ENCODE assay signal across 9 cellular contexts in the genomic region with DNA sequence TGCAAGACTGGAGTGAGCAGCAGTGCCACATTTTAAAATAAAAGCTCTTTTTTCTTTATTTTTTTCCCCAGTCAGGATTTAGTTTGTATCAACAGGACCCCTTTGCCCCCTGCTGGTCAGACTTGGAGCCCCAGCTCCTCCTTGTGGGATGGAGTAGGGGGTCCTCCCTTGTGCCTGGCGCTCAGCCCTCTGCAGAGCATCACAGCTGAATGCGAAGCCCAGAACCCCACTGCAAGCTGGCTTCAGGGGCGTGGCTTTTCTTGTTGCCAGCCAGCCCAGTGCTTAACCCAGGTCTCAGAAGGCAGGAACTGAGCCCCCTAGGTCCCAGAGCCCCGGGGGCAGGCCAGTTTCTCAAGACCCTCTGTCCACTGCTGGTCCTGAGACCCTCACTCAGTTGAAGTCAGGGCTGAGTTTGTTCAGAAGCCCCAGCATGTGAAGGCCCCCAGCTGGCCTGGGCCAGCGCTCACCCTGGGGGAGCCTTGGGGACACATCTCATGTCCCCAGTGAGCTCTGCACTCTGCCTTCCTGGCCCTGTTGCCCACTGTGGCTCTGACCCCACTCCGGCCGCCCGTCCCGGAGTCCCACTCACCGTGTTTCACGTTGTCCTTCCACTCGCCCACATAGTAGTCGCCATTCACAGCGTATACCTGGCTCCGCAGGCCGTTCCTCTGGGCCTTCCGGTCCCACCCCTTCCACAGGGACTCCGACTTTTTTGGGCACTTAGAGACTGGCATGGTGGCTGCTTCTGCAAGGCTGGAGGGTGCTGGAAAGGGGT. TPM values are rescaled to one million over a fixed set of nuclear protein-coding genes. Genes with fewer than 3 reads are reported as not detected.
DNase-seq lines count a peak whose midpoint lies in the region; ATAC-seq, FAIRE-seq and TF ChIP-seq lines count a peak whose summit lies in the region.
"Had no signal": no experiment of that assay in that cellular context is flagged by ENCODE, and none has a peak within 500 bp of the region (broad histone marks: within the 10 kb centered on the region; RNA-seq: fewer than 3 reads in every experiment).

No MANE protein-coding gene starts in this region.

- H3K4me3 ChIP-seq in AG10803 (ENCODE audit: low read length) (no peak overlapping the region), bronchial epithelial cell (ENCODE audit: low read depth, low read length) (no peak overlapping the region)

- H2BK12ac ChIP-seq in H9 (ENCODE audit: insufficient read length, low read depth, low read length) = no peak overlapping the region

- no peaks in the 10 kb centered on the region for H3K4me1 ChIP-seq in H9 (ENCODE audit: insufficient read depth, low read length)

- no peak overlapping the region for H4K5ac ChIP-seq in H9 (ENCODE audit: insufficient read length, low read depth, low read length)

- H3K23me2 ChIP-seq in H9 (ENCODE audit: insufficient read length, low read depth, low read length, poor library complexity, severe bottlenecking) = peaks cover 7% of the 10 kb centered on the region

- no peaks in the 10 kb centered on the region for H3K79me1 ChIP-seq in H9 (ENCODE audit: insufficient read depth, low read depth, low read length, poor library complexity, severe bottlenecking)

- H3K27me3 Mint-ChIP-seq in H9 (ENCODE audit: low read depth) = no peaks in the 10 kb centered on the region
- no peaks in the 10 kb centered on the region for H3K27me3 Mint-ChIP-seq in naive B cell

- no peaks in the 10 kb centered on the region for H4K20me1 ChIP-seq in H9 (ENCODE audit: control insufficient read depth, insufficient read depth, insufficient read length)

- TF ChIP-seq CTCF in AG10803 (conservative IDR thresholded peaks at IDR 0.05; ENCODE audit: low read length) (peak; percentile 59), H9 (conservative IDR thresholded peaks at IDR 0.05) (peak; percentile 68), bronchial epithelial cell (IDR thresholded peaks at IDR 0.05; ENCODE audit: insufficient read depth, low read length, severe bottlenecking) (peak; percentile 39)

- H3T11ph ChIP-seq in H9 (ENCODE audit: low read length) = no peak overlapping the region

- no peak overlapping the region for H3K4ac ChIP-seq in H9 (ENCODE audit: low read depth, low read length)

- H2AFZ ChIP-seq in H9 (ENCODE audit: low read length) = no peak overlapping the region

- no peak overlapping the region for H3K18ac ChIP-seq in H9 (ENCODE audit: insufficient read length, low read depth, low read length)

- H3K4me2 ChIP-seq in H9 (ENCODE audit: insufficient read depth, insufficient read length, low read length) = no peak overlapping the region

- no peak overlapping the region for H3K27ac ChIP-seq in H9 (ENCODE audit: insufficient read length, low read depth, low read length)

- H3K4me3 Mint-ChIP-seq in H9 (no peak overlapping the region), naive B cell (peak overlapping the region in 2 of 8 donors; percentile 64 to 72)

- no peak overlapping the region for H2BK20ac ChIP-seq in H9 (ENCODE audit: low read depth, low read length, poor library complexity, severe bottlenecking)

- no peak overlapping the region for H2BK15ac ChIP-seq in H9 (ENCODE audit: low read depth, low read length)

- no peak overlapping the region for H2BK5ac ChIP-seq in H9 (ENCODE audit: insufficient read length, low read length)

- H3K14ac ChIP-seq in H9 (ENCODE audit: insufficient read depth, low read length) = no peak overlapping the region

- no peak overlapping the region for H3K56ac ChIP-seq in H9 (ENCODE audit: insufficient read length, low read depth, low read length)

- no peak overlapping the region for H3K9ac ChIP-seq in H9 (ENCODE audit: extremely low read depth, insufficient read length, low read length)

- WGBS in H9 (ENCODE audit: extremely low coverage, insufficient read length, low lambda C conversion rate) = no CpG with 5 or more reads among the region's 18 CpGs

- no peaks in the 10 kb centered on the region for H3K79me2 ChIP-seq in H9 (ENCODE audit: insufficient read depth, low read length)

- H3K36me3 Mint-ChIP-seq in H9 (ENCODE audit: insufficient read depth in 1 of 3, low read depth in 3 of 3) = peaks cover 2 to 20% (median 10%) of the 10 kb centered on the region in 3 experiments; a peak in 5 of 7 replicates
- no peaks in the 10 kb centered on the region for H3K36me3 Mint-ChIP-seq in naive B cell

- no peak for ATAC-seq in naive B cell (ENCODE audit: low read depth in 2 of 2)
- ATAC-seq in GM21723 (IDR thresholded peaks at IDR 0.05; ENCODE audit: unreplicated experiment) = no peak
- ATAC-seq in GM19467 (IDR thresholded peaks at IDR 0.05; ENCODE audit: unreplicated experiment) = no peak

- no peak overlapping the region for H2AK5ac ChIP-seq in H9 (ENCODE audit: insufficient read length, low read length)

- no peak overlapping the region for H4K91ac ChIP-seq in H9 (ENCODE audit: insufficient read length, low read depth, low read length)

- H2BK120ac ChIP-seq in H9 (ENCODE audit: low read depth, low read length, poor library complexity, severe bottlenecking) = no peak overlapping the region

- no peak for FAIRE-seq in bronchial epithelial cell (lab: Jason Lieb, UNC)
- no peak for FAIRE-seq in HTR-8/SVneo (lab: Jason Lieb, UNC)
- FAIRE-seq: islet of Langerhans had no signal

- H3K9me3 ChIP-seq in H9 (ENCODE audit: control insufficient read depth, low read depth, low read length) = no peaks in the 10 kb centered on the region

- peaks cover 25 to 37% of the 10 kb centered on the region in 2 experiments for H3K4me1 Mint-ChIP-seq in H9
- H3K4me1 Mint-ChIP-seq in naive B cell = peaks cover 26 to 57% (median 48%) of the 10 kb centered on the region in 3 donors

- H3K27me3 ChIP-seq in H9 (ENCODE audit: insufficient read depth, low read length) = no peaks in the 10 kb centered on the region
- H3K27me3 ChIP-seq in bronchial epithelial cell (ENCODE audit: control insufficient read depth, insufficient read depth, low read length) = no peaks in the 10 kb centered on the region

- H3K36me3 ChIP-seq in bronchial epithelial cell (ENCODE audit: control insufficient read depth, insufficient read depth, low read length) = no peaks in the 10 kb centered on the region

- H3K9me3 Mint-ChIP-seq in H9 = no peaks in the 10 kb centered on the region
- peaks cover 0 to 3% (median 0%) of the 10 kb centered on the region in 7 donors for H3K9me3 Mint-ChIP-seq in naive B cell

- peak; percentile 23 for DNase-seq in AG10803 (ENCODE audit: low read depth)
- DNase-seq in H9 = peak; percentile 82
- DNase-seq in UCSD-AML1 (lab: John Stamatoyannopoulos, UW; ENCODE audit: unreplicated experiment) = peak; percentile 57
- DNase-seq in bronchial epithelial cell (ENCODE audit: low read depth) = no peak
- peak; percentile 53 for DNase-seq in naive B cell
- no peak for DNase-seq in HTR-8/SVneo (ENCODE audit: insufficient read length, low spot score)

- H3K27ac Mint-ChIP-seq in H9 (peak overlapping the region; percentile 15 to 68 (median 66); a peak in 4 of 7 replicates), naive B cell (peak overlapping the region in 2 of 6 donors; percentile 71 to 83)

- H3K23ac ChIP-seq in H9 (ENCODE audit: insufficient read length, low read depth, low read length) = no peak overlapping the region

- H4K8ac ChIP-seq in H9 (replicated peaks; ENCODE audit: insufficient read length, low read depth, low read length) = no peak overlapping the region

RNA-seq across cellular contexts. Expression of a gene that starts 0.5 kb away (rescaled TPM):
- total RNA-seq in H9 (2021) = 0.24 and 0.37 TPM in 2 replicates
- 0.79 and 1.7 TPM in 2 replicates for total RNA-seq in bronchial epithelial cell
- under 1 TPM in 5 of 6 donors, not detected in 1; 0.17 to 0.72 (median 0.28) TPM for polyA plus RNA-seq in naive B cell (ENCODE audit: low read depth in 6 of 6)

RNA-seq across cellular contexts. Expression of a gene that starts 42.6 kb away (rescaled TPM):
- total RNA-seq in H9 (2021) = 24.7 and 26.3 TPM in 2 replicates
- 8.7 and 11.1 TPM in 2 replicates for total RNA-seq in bronchial epithelial cell
- polyA plus RNA-seq in naive B cell (ENCODE audit: low read depth in 6 of 6) = 100 to 1,000 TPM; 130 to 190 (median 161) TPM

RNA-seq across cellular contexts. Expression of a gene that starts 43.6 kb away (rescaled TPM):
- total RNA-seq in H9 (2021) = 21.9 and 25.8 TPM in 2 replicates
- 4.7 and 9.7 TPM in 2 replicates for total RNA-seq in bronchial epithelial cell
- polyA plus RNA-seq in naive B cell (ENCODE audit: low read depth in 6 of 6) = 1 to 10 TPM in 4 of 6 donors, under 1 TPM in 2; 0.76 to 2.8 (median 1.4) TPM

Comparison
In these comparisons a context has a peak if more than half of its experiments do, and no peak if none do; other contexts are left out.
1. DNase-seq: peak in AG10803 (single experiment), H9 (single experiment), UCSD-AML1 (single experiment) and naive B cell (single experiment); none in bronchial epithelial cell (single experiment) and HTR-8/SVneo (single experiment).
2. Peak in every context shown above with its lines, with median percentiles within 50 percentile points of each other: CTCF ChIP-seq.